ENCODE assay signal across 1 cellular context in the genomic region with DNA sequence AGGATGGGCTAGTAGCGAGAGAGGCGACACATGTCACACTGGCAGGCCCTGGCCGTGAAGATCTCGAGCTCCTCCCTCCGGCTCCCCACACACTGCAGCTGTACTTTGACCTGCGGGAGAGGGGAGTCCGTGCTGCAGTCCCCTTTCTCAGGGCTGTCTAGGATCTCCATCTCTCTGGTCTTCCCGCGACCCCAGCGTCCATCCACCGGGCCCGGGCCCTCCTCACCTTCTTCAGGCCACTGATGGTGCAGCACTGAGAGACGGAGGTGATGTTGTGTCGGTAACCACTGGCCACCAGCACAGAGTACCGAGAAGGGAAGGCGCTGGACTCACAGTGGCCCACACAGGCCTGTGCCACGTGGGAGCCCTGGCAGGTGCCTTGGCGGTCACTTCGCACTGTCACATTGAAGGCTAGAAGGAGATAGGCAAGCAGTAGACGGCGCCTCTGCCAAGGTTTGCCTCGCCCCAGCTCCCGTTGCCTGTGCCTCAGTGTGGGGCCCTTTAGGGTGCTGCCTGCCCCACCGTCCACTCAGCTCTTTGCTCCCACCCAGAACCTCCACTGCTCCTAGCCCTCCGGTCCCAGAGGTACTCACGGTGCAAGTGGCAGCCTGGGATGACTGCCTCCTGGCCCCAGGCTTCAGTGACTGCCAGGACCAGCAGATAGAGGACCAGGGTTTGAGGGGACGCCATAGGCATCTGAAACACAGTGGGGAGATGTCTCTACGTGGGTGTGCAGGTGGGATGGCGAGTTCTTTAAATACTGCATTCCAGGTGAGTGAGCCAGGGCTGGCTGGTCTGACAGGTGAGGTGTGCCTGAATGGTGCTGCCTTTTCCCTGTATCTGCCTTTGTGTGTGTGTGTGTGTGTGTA.
TF ChIP-seq lines count a peak whose summit lies in the region.

No MANE protein-coding gene starts in this region.

TF ChIP-seq in H1, 55 proteins besides CTCF, POLR2A, EP300 and RAD21:
- TF ChIP-seq ZNF274 (IDR thresholded peaks at IDR 0.05; ENCODE audit: borderline replicate concordance, extremely low read depth, low read length) (no peak), CBX5 (IDR thresholded peaks at IDR 0.05; ENCODE audit: low read depth, low read length) (no peak), NANOG (IDR thresholded peaks at IDR 0.05; ENCODE audit: insufficient read depth, low read depth, low read length, poor library complexity, severe bottlenecking) (no peak), TAF1 (IDR thresholded peaks at IDR 0.05; ENCODE audit: low read depth, low read length) (no peak), CHD2 (IDR thresholded peaks at IDR 0.05; ENCODE audit: low read length) (no peak), SIN3A (conservative IDR thresholded peaks at IDR 0.05 in 1 of 2, IDR thresholded peaks at IDR 0.05 in 1 of 2; ENCODE audit: low read depth in 1 of 2, low read length in 2 of 2) (no peak)
